ENCODE assay signal across 29 cellular contexts in genomic region chr3:134608023-134608758, GRCh38. TPM values are rescaled to one million over a fixed set of nuclear protein-coding genes. Genes with fewer than 3 reads are reported as not detected.
"Had no signal": no experiment of that assay in that cellular context is flagged by ENCODE, and none has a peak within 500 bp of the region (broad histone marks: within the 10 kb centered on the region; RNA-seq: fewer than 3 reads in every experiment).

No MANE protein-coding gene starts in this region.

- H3K9me3 ChIP-seq: ascending aorta, heart left ventricle, pancreas, prostate gland, sigmoid colon, upper lobe of left lung, vagina had no signal

- H3K27ac ChIP-seq: ascending aorta, cardiac muscle cell, heart left ventricle, pancreas, prostate gland, sigmoid colon, upper lobe of left lung, vagina, WERI-Rb-1 had no signal

- H3K27me3 ChIP-seq: ascending aorta, heart left ventricle, pancreas, sigmoid colon, upper lobe of left lung, vagina had no signal

- ATAC-seq: activated CD4-positive, CD25-positive, alpha-beta regulatory T cell treated with anti-CD3 and anti-CD28 coated beads, Interleukin-2, amount 50 U/mL, for 24 hours; heart left ventricle; natural killer cell treated with Interleukin-12 subunit alpha and Interleukin-12 subunit beta and Interleukin-15 and Interleukin-18, amount 100 ng/mL, for 72 hours; pancreas; stimulated activated effector memory CD8-positive, alpha-beta T cell treated with anti-CD3 and anti-CD28 coated beads, Interleukin-12 subunit alpha, Interleukin-12 subunit beta, amount 100 ng/mL, for 72 hours had no signal

- DNase-seq: activated CD4-positive, alpha-beta T cell treated with anti-CD3 and anti-CD28 coated beads for 48 hours; activated CD4-positive, alpha-beta T cell treated with anti-CD3 and anti-CD28 coated beads, Interleukin-2, amount 50 U/mL, for 48 hours; activated CD8-positive, alpha-beta memory T cell treated with anti-CD3 and anti-CD28 coated beads for 24 hours; activated CD8-positive, alpha-beta memory T cell treated with anti-CD3 and anti-CD28 coated beads, Interleukin-2, amount 50 U/mL, for 4 hours; activated gamma-delta T cell; activated naive CD4-positive, alpha-beta T cell treated with anti-CD3 and anti-CD28 coated beads, Interleukin-2, amount 10 ng/mL, durations not matched to agents 7 days and 5 days; activated naive CD8-positive, alpha-beta T cell treated with anti-CD3 and anti-CD28 coated beads, Interleukin-2, amount 10 ng/mL, durations not matched to agents 7 days and 5 days; activated T-cell treated with anti-CD3 and anti-CD28 coated beads, Interleukin-2, amount 50 U/mL, for 24 hours; cerebellar nuclear complex; cortex of kidney; foreskin fibroblast; heart left ventricle; hypothalamus; immature natural killer cell; sigmoid colon; small intestine; stimulated activated CD4-positive, alpha-beta T cell treated with anti-CD3 and anti-CD28 coated beads, Interleukin-4, amount 100 ng/mL, for 24 hours; T1000; upper lobe of left lung; WERI-Rb-1 had no signal

- H3K36me3 ChIP-seq: ascending aorta, cardiac muscle cell, pancreas, prostate gland, upper lobe of left lung, vagina, WERI-Rb-1 had no signal

- H3K4me1 ChIP-seq: ascending aorta, pancreas, prostate gland, sigmoid colon, vagina had no signal

- H3K4me3 ChIP-seq: ascending aorta, cardiac muscle cell, heart left ventricle, pancreas, prostate gland, sigmoid colon, upper lobe of left lung, vagina had no signal

RNA-seq across cellular contexts. Expression of gene KY, which starts 42.6 kb away (rescaled TPM):
- polyA plus RNA-seq: endothelial cell of umbilical vein, immature natural killer cell had no signal
